Comparison of ENCODE assay signal across 11 cellular contexts in genomic region chr3:64209866-64210609, GRCh38. TPM values are rescaled to one million over a fixed set of nuclear protein-coding genes. Genes with fewer than 3 reads are reported as not detected.
DNase-seq lines count a peak whose midpoint lies in the region; ATAC-seq, FAIRE-seq and TF ChIP-seq lines count a peak whose summit lies in the region.
"Had no signal": no experiment of that assay in that cellular context is flagged by ENCODE, and none has a peak within 500 bp of the region (broad histone marks: within the 10 kb centered on the region; RNA-seq: fewer than 3 reads in every experiment).

No MANE protein-coding gene starts in this region.

- no peaks in the 10 kb centered on the region for H3K27me3 ChIP-seq in mammary epithelial cell (ENCODE audit: insufficient read depth, low read length)
- no peaks in the 10 kb centered on the region for H3K27me3 ChIP-seq in gastrocnemius medialis

- H3K4me1 ChIP-seq in mammary epithelial cell (ENCODE audit: insufficient read depth, low read length) (peaks cover 32% of the 10 kb centered on the region), gastrocnemius medialis (peaks cover 13 to 19% of the 10 kb centered on the region in 2 donors)

- H4K20me1 ChIP-seq in mammary epithelial cell (ENCODE audit: insufficient read depth, low read length) = no peaks in the 10 kb centered on the region

- peak overlapping the region; percentile 49 for H2AFZ ChIP-seq in mammary epithelial cell (ENCODE audit: low read depth, low read length)

- no peak for DNase-seq in GM12892 (ENCODE audit: insufficient read length)
- DNase-seq in mammary epithelial cell = peak; percentile 59
- peak in 37 of 51 donors; percentile 6 to 89 (median 61) for DNase-seq in hypothalamus (lab: John Stamatoyannopoulos, UW)
- DNase-seq in gastrocnemius medialis = peak; percentile 29 to 65
- no peak for DNase-seq in NCI-H1436 (lab: John Stamatoyannopoulos, UW)
- DNase-seq in stimulated activated CD4-positive, alpha-beta T cell treated with anti-CD3 and anti-CD28 coated beads, Interleukin-2, amount 100 ng/mL, for 24 hours = no peak
- DNase-seq in NCI-H345 treated with DMSO at 0.1 percent for 48 hours (lab: John Stamatoyannopoulos, UW; ENCODE audit: unreplicated experiment) = no peak
- DNase-seq: activated CD8-positive, alpha-beta memory T cell treated with anti-CD3 and anti-CD28 coated beads, Interleukin-2, amount 50 U/mL, for 4 hours; Calu3; MV-4-11 had no signal

- ATAC-seq in gastrocnemius medialis (peak; percentile 69 to 80), GM19395 (IDR thresholded peaks at IDR 0.05; ENCODE audit: unreplicated experiment) (no peak)

- intact Hi-C loops in mammary epithelial cell (cut with micrococcal nuclease) = no loop called here
- intact Hi-C loops in gastrocnemius medialis (cut with DNase I; ENCODE audit: low total_unique reads) = loop anchor here (2.0 kb wide), 1 partner anchor 19 kb away; no protein-coding TSS in a partner anchor

- H3K9me3 ChIP-seq in mammary epithelial cell (replicated peaks; ENCODE audit: insufficient read depth, low read length) = no peaks in the 10 kb centered on the region
- no peaks in the 10 kb centered on the region for H3K9me3 ChIP-seq in gastrocnemius medialis

- dilution Hi-C loops in mammary epithelial cell (cut with HindIII; ENCODE audit: low sequenced_read_pairs) = no loop called here

- H3K9ac ChIP-seq in mammary epithelial cell (ENCODE audit: insufficient read depth, low read length) = no peak overlapping the region

- peak overlapping the region; percentile 31 for H3K4me2 ChIP-seq in mammary epithelial cell (ENCODE audit: insufficient read depth, low read depth, low read length)

- FAIRE-seq in GM12892 (lab: Jason Lieb, UNC) = peak; percentile 14

- TF ChIP-seq POLR2A in GM12892 (IDR thresholded peaks at IDR 0.05; ENCODE audit: low read depth, low read length) = no peak
- no peak for TF ChIP-seq POLR2A in gastrocnemius medialis (IDR thresholded peaks at IDR 0.05)

- CTCF ChIA-PET in mammary epithelial cell (lab: Charles Lee; ENCODE audit: low non-redundant PET) = no interaction called here

- H3K36me3 ChIP-seq in mammary epithelial cell (ENCODE audit: insufficient read depth, low read length) (no peaks in the 10 kb centered on the region), gastrocnemius medialis (no peaks in the 10 kb centered on the region)

- no TSS peak for BruUV-seq in mammary epithelial cell (replicated peaks; lab: Mats Ljungman, UMichigan)

- H3K27ac ChIP-seq in mammary epithelial cell (ENCODE audit: insufficient read depth, low read depth, low read length) (no peak overlapping the region), gastrocnemius medialis (peak overlapping the region; percentile 51 to 69 (median 60))

- in situ Hi-C loops in mammary epithelial cell (cut with MboI; ENCODE audit: low sequenced_read_pairs in 2 of 2) = no loop called here
- in situ Hi-C loops in gastrocnemius medialis (cut with MboI; ENCODE audit: low sequenced_read_pairs in 4 of 4) = no loop called here

- H3K79me2 ChIP-seq in mammary epithelial cell (ENCODE audit: insufficient read depth, low read length) = peaks cover 93% of the 10 kb centered on the region

- H3K4me3 ChIP-seq in mammary epithelial cell (replicated peaks in 1 of 3; ENCODE audit: insufficient read depth in 1 of 3, low read depth in 2 of 3, low read length in 3 of 3) (no peak overlapping the region), gastrocnemius medialis (no peak overlapping the region)

- 18% methylated on average over 11 of the region's 12 CpGs for WGBS in mammary epithelial cell (ENCODE audit: low coverage, missing lambda C conversion rate)

- no peak for TF ChIP-seq CTCF in mammary epithelial cell (conservative IDR thresholded peaks at IDR 0.05 in 1 of 2, IDR thresholded peaks at IDR 0.05 in 1 of 2; ENCODE audit: extremely low read depth in 1 of 2, insufficient read depth in 1 of 2, low read depth in 1 of 2, low read length in 2 of 2)
- TF ChIP-seq CTCF in gastrocnemius medialis (IDR thresholded peaks at IDR 0.05 in 4 of 5, conservative IDR thresholded peaks at IDR 0.05 in 1 of 5) = no peak

RNA-seq across cellular contexts. Expression of gene PRICKLE2, which starts 15.2 kb away (rescaled TPM):
- 1.00 TPM for polyA plus RNA-seq in GM12892 (2012; ENCODE audit: missing spikeins)
- total RNA-seq in mammary epithelial cell (10 to 100 TPM; 23.2 to 50.5 TPM), gastrocnemius medialis (1 to 10 TPM; 3.6 to 6.7 (median 4.6) TPM)
- polyA plus RNA-seq in mammary epithelial cell = 8.6 TPM
- polyA minus RNA-seq in mammary epithelial cell = 50.8 TPM

Comparison
In these comparisons a context has a peak if more than half of its experiments do, and no peak if none do; other contexts are left out.
1. DNase-seq: peak in mammary epithelial cell (single experiment), hypothalamus (37 of 51) and gastrocnemius medialis (2 of 2); none in GM12892 (single experiment), NCI-H1436 (single experiment), stimulated activated CD4-positive, alpha-beta T cell treated with anti-CD3 and anti-CD28 coated beads, Interleukin-2, amount 100 ng/mL, for 24 hours (0 of 2) and NCI-H345 treated with DMSO at 0.1 percent for 48 hours (single experiment).